ENCODE assay signal across 23 cellular contexts in genomic region chr4:159979953-159980352, GRCh38.
A peak's percentile ranks its signal among the peaks of the same experiment; 100 is the strongest.
DNase-seq lines count a peak whose midpoint lies in the region; ATAC-seq, FAIRE-seq and TF ChIP-seq lines count a peak whose summit lies in the region.
"Had no signal": no experiment of that assay in that cellular context is flagged by ENCODE, and none has a peak within 500 bp of the region (broad histone marks: within the 10 kb centered on the region; RNA-seq: fewer than 3 reads in every experiment).

No MANE protein-coding gene starts in this region.

- H3K27ac Mint-ChIP-seq in activated naive CD8-positive, alpha-beta T cell treated with anti-CD3 and anti-CD28 coated beads for 36 hours = no peak overlapping the region
- H3K27ac Mint-ChIP-seq: B cell; CD8-positive, alpha-beta T cell; IgD-negative memory B cell had no signal

- RAD21 ChIA-PET in GM12878 (lab: Charles Lee; ENCODE audit: unreplicated experiment) = no interaction called here

- POLR2A ChIA-PET in GM12878 (lab: Charles Lee) = interaction anchor here (0.6 kb wide), 1 partner anchor 1103 kb away, joined by 3 read pairs; no protein-coding TSS in a partner anchor

- ATAC-seq in GM18867 (IDR thresholded peaks at IDR 0.05; ENCODE audit: unreplicated experiment) (peak; percentile 54), HG02759 (IDR thresholded peaks at IDR 0.05; ENCODE audit: unreplicated experiment) (peak; percentile 55), GM12878 (peak; percentile 88), body of pancreas (no peak)
- ATAC-seq: CD8-positive, alpha-beta T cell; HepG2 had no signal

- SMC1A ChIA-PET in GM12878 (lab: Charles Lee; ENCODE audit: uncharacterized antibody, unreplicated experiment) = no interaction called here

- TF ChIP-seq CTCF in GM12865 (IDR thresholded peaks at IDR 0.05; ENCODE audit: insufficient read depth, low read depth, low read length, missing control alignments) = no peak
- TF ChIP-seq CTCF in GM12878 (IDR thresholded peaks at IDR 0.05 in 2 of 3, conservative IDR thresholded peaks at IDR 0.05 in 1 of 3; ENCODE audit: control insufficient read depth in 2 of 3, extremely low read depth in 1 of 3, insufficient read depth in 1 of 3, low read depth in 3 of 3, low read length in 3 of 3) = no peak
- TF ChIP-seq CTCF in smooth muscle cell (IDR thresholded peaks at IDR 0.05; ENCODE audit: borderline replicate concordance, insufficient read depth, poor library complexity, severe bottlenecking) = no peak
- TF ChIP-seq CTCF in spleen (IDR thresholded peaks at IDR 0.05 in 8 of 11, conservative IDR thresholded peaks at IDR 0.05 in 3 of 11) = no peak
- TF ChIP-seq CTCF in body of pancreas (IDR thresholded peaks at IDR 0.05) = no peak

- no peak overlapping the region for H2AFZ ChIP-seq in GM12878 (ENCODE audit: control insufficient read depth, low read depth, low read length)
- no peak overlapping the region for H2AFZ ChIP-seq in smooth muscle cell (ENCODE audit: low read depth)
- H2AFZ ChIP-seq: GM23248 had no signal

- FAIRE-seq in GM12878 (lab: Jason Lieb, UNC) = no peak
- FAIRE-seq: GM12892, GM19239, H54, HepG2 had no signal

- H3K36me3 ChIP-seq in GM12878 (ENCODE audit: control insufficient read depth in 2 of 2, insufficient read depth in 2 of 2, low read length in 1 of 2) (no peaks in the 10 kb centered on the region), smooth muscle cell (ENCODE audit: low read depth) (no peaks in the 10 kb centered on the region), spleen (no peaks in the 10 kb centered on the region), body of pancreas (replicated peaks in 1 of 2; ENCODE audit: insufficient read depth in 1 of 2, low read depth in 2 of 2) (no peaks in the 10 kb centered on the region)
- H3K36me3 ChIP-seq: BLaER1 treated with 17β-estradiol and CSF1 and Interleukin-3, amounts not matched to agents 10 nM and 100 nM had no signal

- no peak for TF ChIP-seq EP300 in GM12878 (IDR thresholded peaks at IDR 0.05; ENCODE audit: borderline replicate concordance in 1 of 2, control insufficient read depth in 1 of 2, low read depth in 2 of 2, low read length in 2 of 2)

- H3K27me3 ChIP-seq in GM12878 (replicated peaks in 1 of 2; ENCODE audit: control insufficient read depth in 2 of 2, insufficient read depth in 2 of 2, low read length in 1 of 2) = no peaks in the 10 kb centered on the region
- H3K27me3 ChIP-seq in smooth muscle cell (ENCODE audit: low read depth) = no peaks in the 10 kb centered on the region
- no peaks in the 10 kb centered on the region for H3K27me3 ChIP-seq in spleen (replicated peaks in 1 of 7)
- no peaks in the 10 kb centered on the region for H3K27me3 ChIP-seq in body of pancreas
- H3K27me3 ChIP-seq: BLaER1 treated with 17β-estradiol and CSF1 and Interleukin-3, amounts not matched to agents 10 nM and 100 nM had no signal

- H3K9me3 ChIP-seq in GM12878 (replicated peaks; ENCODE audit: control insufficient read depth, insufficient read depth, low read length) = no peaks in the 10 kb centered on the region
- H3K9me3 ChIP-seq in smooth muscle cell (replicated peaks; ENCODE audit: low read depth) = no peaks in the 10 kb centered on the region
- H3K9me3 ChIP-seq in spleen = peaks cover 0 to 4% (median 0%) of the 10 kb centered on the region in 8 donors
- H3K9me3 ChIP-seq in body of pancreas = no peaks in the 10 kb centered on the region
- H3K9me3 ChIP-seq: BLaER1 treated with 17β-estradiol and CSF1 and Interleukin-3, amounts not matched to agents 10 nM and 100 nM had no signal

- no peak overlapping the region for H3K4me3 ChIP-seq in GM12865 (ENCODE audit: low read depth, low read length)
- no peak overlapping the region for H3K4me3 ChIP-seq in GM12878
- H3K4me3 ChIP-seq in smooth muscle cell = no peak overlapping the region
- H3K4me3 ChIP-seq in spleen = no peak overlapping the region
- no peak overlapping the region for H3K4me3 ChIP-seq in body of pancreas
- H3K4me3 ChIP-seq: BLaER1 treated with 17β-estradiol and CSF1 and Interleukin-3, amounts not matched to agents 10 nM and 100 nM; GM23248 had no signal

- H3K9me3 Mint-ChIP-seq in activated naive CD8-positive, alpha-beta T cell treated with anti-CD3 and anti-CD28 coated beads for 36 hours = no peaks in the 10 kb centered on the region

- H3K4me1 ChIP-seq in GM12878 (ENCODE audit: control insufficient read depth, insufficient read depth, low read length) (no peaks in the 10 kb centered on the region), smooth muscle cell (ENCODE audit: low read depth) (no peaks in the 10 kb centered on the region), spleen (no peaks in the 10 kb centered on the region), body of pancreas (no peaks in the 10 kb centered on the region)
- H3K4me1 ChIP-seq: BLaER1 treated with 17β-estradiol and CSF1 and Interleukin-3, amounts not matched to agents 10 nM and 100 nM had no signal

- no peak overlapping the region for H3K27ac ChIP-seq in GM12878 (ENCODE audit: control insufficient read depth, insufficient read depth)
- H3K27ac ChIP-seq in smooth muscle cell (ENCODE audit: low read depth) = no peak overlapping the region
- H3K27ac ChIP-seq in spleen = no peak overlapping the region
- H3K27ac ChIP-seq in body of pancreas = no peak overlapping the region
- H3K27ac ChIP-seq: BLaER1 treated with 17β-estradiol and CSF1 and Interleukin-3, amounts not matched to agents 10 nM and 100 nM; GM23248 had no signal

- H3K79me2 ChIP-seq in GM12878 (ENCODE audit: control insufficient read depth, insufficient read depth, low read length) (no peaks in the 10 kb centered on the region), smooth muscle cell (ENCODE audit: low read depth) (no peaks in the 10 kb centered on the region)

- H3F3A ChIP-seq in smooth muscle cell (ENCODE audit: low read depth) = no peaks in the 10 kb centered on the region

- 23% methylated on average over 1 of the region's 1 CpG for WGBS in GM12878 (ENCODE audit: insufficient coverage, insufficient replicate concordance, low lambda C conversion rate, missing lambda C conversion rate)
- WGBS in smooth muscle cell (ENCODE audit: low lambda C conversion rate) = 78% methylated on average over 1 of the region's 1 CpG
- 66 to 87% (median 77%) methylated on average over 1 of the region's 1 CpG for WGBS in spleen, 5 donors
- WGBS in body of pancreas, 2 donors = 63 to 70% methylated on average over 1 of the region's 1 CpG

- in situ Hi-C loops in GM12878 (cut with MboI) = no loop called here

- no peaks in the 10 kb centered on the region for H3K4me1 Mint-ChIP-seq in activated naive CD8-positive, alpha-beta T cell treated with anti-CD3 and anti-CD28 coated beads for 36 hours
- H3K4me1 Mint-ChIP-seq: B cell had no signal

- H4K20me1 ChIP-seq in GM12878 (ENCODE audit: control insufficient read depth, insufficient read depth) = no peaks in the 10 kb centered on the region
- no peaks in the 10 kb centered on the region for H4K20me1 ChIP-seq in smooth muscle cell (ENCODE audit: low read depth)
- H4K20me1 ChIP-seq: BLaER1 treated with 17β-estradiol and CSF1 and Interleukin-3, amounts not matched to agents 10 nM and 100 nM had no signal

- H3K9ac ChIP-seq in GM12878 (ENCODE audit: control insufficient read depth, insufficient read depth, low read length) = no peak overlapping the region
- no peak overlapping the region for H3K9ac ChIP-seq in smooth muscle cell (ENCODE audit: low read depth)
- H3K9ac ChIP-seq: BLaER1 treated with 17β-estradiol and CSF1 and Interleukin-3, amounts not matched to agents 10 nM and 100 nM; GM23248 had no signal

- no peak for TF ChIP-seq POLR2A in GM12878 (IDR thresholded peaks at IDR 0.05; ENCODE audit: low read depth, low read length)
- no peak for TF ChIP-seq POLR2A in spleen (IDR thresholded peaks at IDR 0.05)
- TF ChIP-seq POLR2A in body of pancreas (IDR thresholded peaks at IDR 0.05) = no peak

- CTCF ChIA-PET in GM12878 (lab: Yijun Ruan, JAX) = interaction anchor here (0.6 kb wide), 2 partner anchors 19 to 300 kb away, joined by 3 read pairs; no protein-coding TSS in a partner anchor

- peak; percentile 68 for DNase-seq in GM12865 (ENCODE audit: low read depth)
- no peak for DNase-seq in GM12878 (ENCODE audit: low read depth, low spot score)
- DNase-seq in smooth muscle cell (lab: John Stamatoyannopoulos, UW; ENCODE audit: unreplicated experiment) = no peak
- no peak for DNase-seq in spleen
- DNase-seq in body of pancreas = no peak
- DNase-seq in activated naive CD8-positive, alpha-beta T cell treated with anti-CD3 and anti-CD28 coated beads for 36 hours = no peak
- DNase-seq: 8988T; Calu3; CD8-positive, alpha-beta T cell; DMS79 treated with DMSO at 0.1 percent for 48 hours; GM23248; HCEC 1CT; Karpas-422; KBM-7 had no signal

- no peak overlapping the region for H3K4me2 ChIP-seq in GM12878 (ENCODE audit: control insufficient read depth, insufficient read depth)
- no peak overlapping the region for H3K4me2 ChIP-seq in smooth muscle cell
- H3K4me2 ChIP-seq: BLaER1 treated with 17β-estradiol and CSF1 and Interleukin-3, amounts not matched to agents 10 nM and 100 nM had no signal

- TF ChIP-seq RAD21 in GM12878 (IDR thresholded peaks at IDR 0.05; ENCODE audit: insufficient read depth, low read depth, low read length) = no peak

- H3K4me3 Mint-ChIP-seq in activated naive CD8-positive, alpha-beta T cell treated with anti-CD3 and anti-CD28 coated beads for 36 hours = no peak overlapping the region
- H3K4me3 Mint-ChIP-seq: B cell; CD8-positive, alpha-beta T cell; IgD-negative memory B cell had no signal

- BruUV-seq in GM12878 (replicated peaks; lab: Mats Ljungman, UMichigan) = no TSS peak

- no peaks in the 10 kb centered on the region for H3K36me3 Mint-ChIP-seq in activated naive CD8-positive, alpha-beta T cell treated with anti-CD3 and anti-CD28 coated beads for 36 hours
- H3K36me3 Mint-ChIP-seq: CD8-positive, alpha-beta T cell; IgD-negative memory B cell had no signal

- intact Hi-C loops in GM12878 (cut with micrococcal nuclease; ENCODE audit: unreplicated experiment) = loop anchor here (5.0 kb wide), 1 partner anchor 162 kb away; no protein-coding TSS in a partner anchor
- intact Hi-C loops in spleen (cut with DNase I; ENCODE audit: low total_unique reads) = no loop called here
- intact Hi-C loops in body of pancreas (cut with DNase I) = no loop called here

- no peaks in the 10 kb centered on the region for H3K27me3 Mint-ChIP-seq in activated naive CD8-positive, alpha-beta T cell treated with anti-CD3 and anti-CD28 coated beads for 36 hours
- H3K27me3 Mint-ChIP-seq: B cell, IgD-negative memory B cell had no signal

TF ChIP-seq in GM12878, 131 proteins besides CTCF, POLR2A, EP300 and RAD21 (continues in another document):
- TF ChIP-seq NR2F1 (conservative IDR thresholded peaks at IDR 0.05) = peak; percentile 58; the same call in 1 of the 2 replicates
